In genomic region chr4:147071341-147071740, GRCh38 we compare ENCODE assay signal across 26 cellular contexts.
DNase-seq lines count a peak whose midpoint lies in the region; ATAC-seq, FAIRE-seq and TF ChIP-seq lines count a peak whose summit lies in the region.
"Had no signal": no experiment of that assay in that cellular context is flagged by ENCODE, and none has a peak within 500 bp of the region (broad histone marks: within the 10 kb centered on the region; RNA-seq: fewer than 3 reads in every experiment).

No MANE protein-coding gene starts in this region.

- no peaks in the 10 kb centered on the region for H3K79me1 ChIP-seq in H1 (ENCODE audit: low read depth, low read length)

- no peaks in the 10 kb centered on the region for H4K20me1 ChIP-seq in SK-N-SH (ENCODE audit: insufficient read depth)
- H4K20me1 ChIP-seq in H1 (replicated peaks in 1 of 2; ENCODE audit: control insufficient read depth in 1 of 2, insufficient read depth in 2 of 2, low read length in 2 of 2) = no peaks in the 10 kb centered on the region
- H4K20me1 ChIP-seq: BLaER1 treated with 17β-estradiol and CSF1 and Interleukin-3, amounts not matched to agents 10 nM and 100 nM had no signal

- H3K27ac ChIP-seq in SK-N-SH (ENCODE audit: low read depth in 2 of 2, low read length in 1 of 2) (no peak overlapping the region), H1 (ENCODE audit: low read depth, low read length) (no peak overlapping the region), kidney (ENCODE audit: low read depth in 2 of 2, low read length in 2 of 2) (no peak overlapping the region), psoas muscle (no peak overlapping the region)
- H3K27ac ChIP-seq: 22Rv1; BLaER1 treated with 17β-estradiol and CSF1 and Interleukin-3, amounts not matched to agents 10 nM and 100 nM; C4-2B had no signal

- no peak overlapping the region for H2AK5ac ChIP-seq in H1 (ENCODE audit: low read depth, low read length)

- WGBS in SK-N-SH (ENCODE audit: low lambda C conversion rate) = 44% methylated on average over 4 of the region's 4 CpGs
- WGBS in H1 (ENCODE audit: extremely low coverage in 1 of 2, insufficient coverage in 1 of 2, insufficient read length in 1 of 2, insufficient replicate concordance in 2 of 2, low coverage in 1 of 2, low lambda C conversion rate in 2 of 2, missing lambda C conversion rate in 1 of 2), 2 experiments = 90% methylated on average over 4 of the region's 4 CpGs; no CpG with 5 or more reads in 1 of the 2 experiments
- 84 to 86% (median 86%) methylated on average over 4 of the region's 4 CpGs for WGBS in psoas muscle, 3 donors

- no peak overlapping the region for H3K4me3 Mint-ChIP-seq in activated CD4-positive, alpha-beta T cell treated with anti-CD3 and anti-CD28 coated beads for 36 hours
- H3K4me3 Mint-ChIP-seq: CD4-positive, alpha-beta T cell; CD8-positive, alpha-beta T cell had no signal

- peaks cover 19% of the 10 kb centered on the region for H3K27me3 Mint-ChIP-seq in activated CD4-positive, alpha-beta T cell treated with anti-CD3 and anti-CD28 coated beads for 36 hours

- no peak overlapping the region for H2BK120ac ChIP-seq in H1 (replicated peaks; ENCODE audit: low read depth, low read length)

- H4K91ac ChIP-seq in H1 (replicated peaks; ENCODE audit: insufficient read length, low read length) = no peak overlapping the region

- peaks cover 8% of the 10 kb centered on the region for H3K9me3 Mint-ChIP-seq in activated CD4-positive, alpha-beta T cell treated with anti-CD3 and anti-CD28 coated beads for 36 hours (ENCODE audit: low read depth)

- H3K18ac ChIP-seq in H1 (ENCODE audit: extremely low read depth, low read length) = no peak overlapping the region

- no peaks in the 10 kb centered on the region for H3K4me1 ChIP-seq in SK-N-SH (ENCODE audit: control insufficient read depth in 1 of 2, insufficient read depth in 2 of 2, low read depth in 1 of 2, low read length in 1 of 2)
- H3K4me1 ChIP-seq in H1 (replicated peaks in 1 of 4; ENCODE audit: control insufficient read depth in 3 of 4, insufficient read depth in 4 of 4, low read length in 3 of 4) = no peaks in the 10 kb centered on the region
- no peaks in the 10 kb centered on the region for H3K4me1 ChIP-seq in kidney (ENCODE audit: control insufficient read depth in 1 of 2, insufficient read depth in 1 of 2, low read depth in 1 of 2, low read length in 2 of 2)
- H3K4me1 ChIP-seq in psoas muscle = no peaks in the 10 kb centered on the region
- H3K4me1 ChIP-seq: BLaER1 treated with 17β-estradiol and CSF1 and Interleukin-3, amounts not matched to agents 10 nM and 100 nM; Caco-2 had no signal

- peak overlapping the region; percentile 31 for H3K14ac ChIP-seq in H1 (ENCODE audit: insufficient read length)

- H2BK12ac ChIP-seq in H1 (ENCODE audit: low read depth, low read length) = no peak overlapping the region

- H4K5ac ChIP-seq in H1 (ENCODE audit: insufficient read length, low read depth, low read length) = no peak overlapping the region

- no peaks in the 10 kb centered on the region for H3K9me2 ChIP-seq in SK-N-SH

- no peak overlapping the region for H2BK5ac ChIP-seq in H1 (ENCODE audit: low read depth, low read length)

- no peak overlapping the region for H2BK20ac ChIP-seq in H1 (ENCODE audit: low read length)

- H3K36me3 ChIP-seq in SK-N-SH (replicated peaks in 1 of 2; ENCODE audit: control insufficient read depth in 1 of 2, insufficient read depth in 2 of 2, low read length in 1 of 2) = no peaks in the 10 kb centered on the region
- no peaks in the 10 kb centered on the region for H3K36me3 ChIP-seq in H1 (ENCODE audit: control insufficient read depth in 2 of 4, insufficient read depth in 4 of 4, low read length in 3 of 4)
- H3K36me3 ChIP-seq in kidney (ENCODE audit: control insufficient read depth in 1 of 2, insufficient read depth in 2 of 2, low read length in 2 of 2) = no peaks in the 10 kb centered on the region
- no peaks in the 10 kb centered on the region for H3K36me3 ChIP-seq in psoas muscle (ENCODE audit: insufficient read depth in 1 of 2, low read depth in 1 of 2)
- H3K36me3 ChIP-seq: BLaER1 treated with 17β-estradiol and CSF1 and Interleukin-3, amounts not matched to agents 10 nM and 100 nM had no signal

- H4K8ac ChIP-seq in H1 (ENCODE audit: extremely low read depth, insufficient read depth, low read length) = no peak overlapping the region

- H3K4me3 ChIP-seq in SK-N-SH (ENCODE audit: low read depth in 2 of 2, low read length in 1 of 2) = no peak overlapping the region
- no peak overlapping the region for H3K4me3 ChIP-seq in H1 (ENCODE audit: extremely low read depth in 1 of 4, insufficient read depth in 2 of 4, low read depth in 3 of 4, low read length in 4 of 4)
- no peak overlapping the region for H3K4me3 ChIP-seq in kidney (ENCODE audit: low read length in 2 of 2)
- no peak overlapping the region for H3K4me3 ChIP-seq in psoas muscle
- H3K4me3 ChIP-seq: BLaER1 treated with 17β-estradiol and CSF1 and Interleukin-3, amounts not matched to agents 10 nM and 100 nM; GM12878 had no signal

- TF ChIP-seq RAD21 in SK-N-SH (IDR thresholded peaks at IDR 0.05; ENCODE audit: low read length) = no peak
- TF ChIP-seq RAD21 in H1 (IDR thresholded peaks at IDR 0.05 in 1 of 2, conservative IDR thresholded peaks at IDR 0.05 in 1 of 2; ENCODE audit: low read depth in 2 of 2, low read length in 2 of 2) = no peak

- H3K4me1 Mint-ChIP-seq in activated CD4-positive, alpha-beta T cell treated with anti-CD3 and anti-CD28 coated beads for 36 hours = no peaks in the 10 kb centered on the region

- H3F3A ChIP-seq in SK-N-SH (replicated peaks; ENCODE audit: insufficient read depth) = no peaks in the 10 kb centered on the region

- FAIRE-seq in H1 (lab: Jason Lieb, UNC) (no peak), kidney (lab: Jason Lieb, UNC) (peak; percentile 66)
- FAIRE-seq: D721Med, GM12878, GM12892, GM18507 had no signal

- H3K27me3 ChIP-seq in SK-N-SH (ENCODE audit: insufficient read depth) (no peaks in the 10 kb centered on the region), H1 (replicated peaks in 1 of 4; ENCODE audit: control insufficient read depth in 3 of 4, extremely low read depth in 1 of 4, insufficient read depth in 3 of 4, low read length in 3 of 4) (no peaks in the 10 kb centered on the region), psoas muscle (ENCODE audit: insufficient read depth in 3 of 3, low read length in 2 of 3) (no peaks in the 10 kb centered on the region)
- H3K27me3 ChIP-seq: BLaER1 treated with 17β-estradiol and CSF1 and Interleukin-3, amounts not matched to agents 10 nM and 100 nM had no signal

- no peak overlapping the region for H3K56ac ChIP-seq in H1 (replicated peaks; ENCODE audit: insufficient read length, low read depth, low read length)

- TF ChIP-seq CTCF in SK-N-SH (IDR thresholded peaks at IDR 0.05) (no peak), H1 (IDR thresholded peaks at IDR 0.05; ENCODE audit: control extremely low read depth in 1 of 3, insufficient read depth in 1 of 3, low read depth in 1 of 3, low read length in 3 of 3) (no peak), kidney (IDR thresholded peaks at IDR 0.05; ENCODE audit: borderline replicate concordance, extremely low read depth, insufficient read depth) (no peak), psoas muscle (IDR thresholded peaks at IDR 0.05) (no peak)

- DNase-seq in SK-N-SH = no peak
- DNase-seq in SK-N-DZ (ENCODE audit: low spot score) = peak; percentile 0
- no peak for DNase-seq in H1 (ENCODE audit: low read depth in 1 of 2, low spot score in 2 of 2)
- no peak for DNase-seq in kidney
- DNase-seq in psoas muscle = no peak
- DNase-seq in activated CD4-positive, alpha-beta T cell treated with anti-CD3 and anti-CD28 coated beads for 36 hours = no peak
- DNase-seq in NCI-H2029 (lab: John Stamatoyannopoulos, UW) = no peak
- DNase-seq: ACHN; Caco-2; Calu3; CD4-positive, alpha-beta T cell; CD8-positive, alpha-beta T cell; DMS153; DMS53; DMS79; DND-41; EL; GDM1 had no signal

- no peak overlapping the region for H3K4ac ChIP-seq in H1 (replicated peaks; ENCODE audit: insufficient read length, low read depth, low read length)

- no peak overlapping the region for H3K23ac ChIP-seq in H1 (ENCODE audit: insufficient read length)

- H3K36me3 Mint-ChIP-seq in activated CD4-positive, alpha-beta T cell treated with anti-CD3 and anti-CD28 coated beads for 36 hours (ENCODE audit: low read depth) = no peaks in the 10 kb centered on the region
- H3K36me3 Mint-ChIP-seq: CD8-positive, alpha-beta T cell had no signal

- CTCF ChIA-PET in SK-N-SH (lab: Yijun Ruan, JAX) (no interaction called here), H1 (lab: Charles Lee; ENCODE audit: partially characterized antibody) (no interaction called here)
- CTCF ChIA-PET in activated CD4-positive, alpha-beta T cell treated with anti-CD3 and anti-CD28 coated beads for 36 hours (lab: Charles Lee) = no interaction called here

- intact Hi-C loops in kidney (cut with DNase I) (no loop called here), psoas muscle (cut with DNase I) (no loop called here)
- intact Hi-C loops in activated CD4-positive, alpha-beta T cell treated with anti-CD3 and anti-CD28 coated beads for 36 hours (cut with DNase I, micrococcal nuclease) = no loop called here

- H2BK15ac ChIP-seq in H1 (ENCODE audit: low read length) = no peak overlapping the region

- H3K9me3 ChIP-seq in SK-N-SH (no peaks in the 10 kb centered on the region), H1 (ENCODE audit: insufficient read depth in 2 of 2, low read depth in 1 of 2, low read length in 1 of 2) (peaks cover 0 to 11% of the 10 kb centered on the region in 2 experiments; a peak in 3 of 4 replicates), kidney (ENCODE audit: control insufficient read depth in 1 of 2, low read length in 2 of 2) (no peaks in the 10 kb centered on the region), psoas muscle (no peaks in the 10 kb centered on the region)
- H3K9me3 ChIP-seq: Caco-2 had no signal

- ATAC-seq in SK-N-SH treated with all-trans-retinoic acid at 6 μM for 48 hours (no peak), psoas muscle (no peak)
- no peak for ATAC-seq in activated CD4-positive, alpha-beta T cell treated with anti-CD3 and anti-CD28 coated beads for 36 hours
- ATAC-seq: CD8-positive, alpha-beta T cell; GM12878 had no signal

- no peak overlapping the region for H3K4me2 ChIP-seq in SK-N-SH
- H3K4me2 ChIP-seq in H1 (ENCODE audit: insufficient read depth in 1 of 2, low read depth in 2 of 2, low read length in 2 of 2) = no peak overlapping the region
- H3K4me2 ChIP-seq: BLaER1 treated with 17β-estradiol and CSF1 and Interleukin-3, amounts not matched to agents 10 nM and 100 nM had no signal

- H2AFZ ChIP-seq in SK-N-SH (ENCODE audit: low read depth) (no peak overlapping the region), H1 (ENCODE audit: low read length) (no peak overlapping the region)

- H3K23me2 ChIP-seq in H1 (ENCODE audit: low read depth, low read length) = no peaks in the 10 kb centered on the region

- TF ChIP-seq EP300 in SK-N-SH (IDR thresholded peaks at IDR 0.05; ENCODE audit: borderline replicate concordance in 1 of 2, low read depth in 1 of 2, low read length in 1 of 2) (no peak), H1 (IDR thresholded peaks at IDR 0.05; ENCODE audit: borderline replicate concordance in 1 of 2, low read depth in 2 of 2, low read length in 2 of 2) (no peak)

- H3K27ac Mint-ChIP-seq in activated CD4-positive, alpha-beta T cell treated with anti-CD3 and anti-CD28 coated beads for 36 hours = no peak overlapping the region
- H3K27ac Mint-ChIP-seq: CD4-positive, alpha-beta T cell; CD8-positive, alpha-beta T cell had no signal

- TF ChIP-seq POLR2A in H1 (IDR thresholded peaks at IDR 0.05; ENCODE audit: control extremely low read depth in 1 of 2, low read depth in 2 of 2, low read length in 2 of 2) = no peak

- H3K79me2 ChIP-seq in SK-N-SH (ENCODE audit: insufficient read depth) (no peaks in the 10 kb centered on the region), H1 (ENCODE audit: control insufficient read depth in 1 of 2, insufficient read depth in 2 of 2, low read length in 2 of 2) (no peaks in the 10 kb centered on the region)

- POLR2A ChIA-PET in SK-N-SH (lab: Yijun Ruan, JAX) = no interaction called here
- POLR2A ChIA-PET in H1 (lab: Charles Lee; ENCODE audit: partially characterized antibody) = no interaction called here
- POLR2A ChIA-PET in activated CD4-positive, alpha-beta T cell treated with anti-CD3 and anti-CD28 coated beads for 36 hours (lab: Charles Lee) = no interaction called here

- H3K9ac ChIP-seq in SK-N-SH (no peak overlapping the region), H1 (replicated peaks in 1 of 4; ENCODE audit: extremely low read depth in 1 of 4, low read depth in 3 of 4, low read length in 3 of 4) (no peak overlapping the region), kidney (ENCODE audit: low read length in 2 of 2) (no peak overlapping the region)
- H3K9ac ChIP-seq: BLaER1 treated with 17β-estradiol and CSF1 and Interleukin-3, amounts not matched to agents 10 nM and 100 nM had no signal
